In the genomic region with DNA sequence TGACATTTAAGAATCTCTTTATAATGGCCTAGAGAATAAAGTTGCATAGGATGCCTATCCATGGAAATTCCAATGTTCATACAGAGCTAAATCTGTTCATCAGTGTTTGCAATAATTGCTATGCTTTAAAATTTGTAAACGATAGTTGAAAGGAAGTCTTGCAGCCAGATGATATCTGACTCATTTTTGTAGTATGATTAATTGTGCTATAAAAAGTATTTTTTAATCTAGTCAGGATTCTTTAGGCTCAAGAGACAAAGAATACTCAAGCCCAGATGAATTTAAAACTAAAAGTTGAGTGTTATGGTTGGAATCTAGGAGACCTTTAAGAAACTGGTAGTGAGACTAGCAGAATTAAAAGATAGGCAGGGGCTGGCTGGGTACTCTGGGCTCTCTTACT, we compare ENCODE assay signal across 19 cellular contexts. TPM values are rescaled to one million over a fixed set of nuclear protein-coding genes. Genes with fewer than 3 reads are reported as not detected.
A peak's percentile ranks its signal among the peaks of the same experiment; 100 is the strongest.
DNase-seq lines count a peak whose midpoint lies in the region; ATAC-seq, FAIRE-seq and TF ChIP-seq lines count a peak whose summit lies in the region.
"Had no signal": no experiment of that assay in that cellular context is flagged by ENCODE, and none has a peak within 500 bp of the region (broad histone marks: within the 10 kb centered on the region; RNA-seq: fewer than 3 reads in every experiment).

No MANE protein-coding gene starts in this region.

- POLR2A ChIA-PET in endothelial cell of umbilical vein (lab: Charles Lee): no interaction called here

- H3K36me3 ChIP-seq in RWPE2 (ENCODE audit: low read depth) (no peaks in the 10 kb centered on the region), endothelial cell of umbilical vein (ENCODE audit: control insufficient read depth in 2 of 2, extremely low read depth in 1 of 2, insufficient read depth in 2 of 2, low read length in 2 of 2) (no peaks in the 10 kb centered on the region), osteoblast (ENCODE audit: insufficient read depth, low read length) (no peaks in the 10 kb centered on the region)
- H3K36me3 ChIP-seq: BLaER1, lower lobe of right lung had no signal

- ATAC-seq in RWPE2 (ENCODE audit: low read depth) (peak; percentile 65), HG03108 (IDR thresholded peaks at IDR 0.05; ENCODE audit: unreplicated experiment) (no peak), GM19463 (IDR thresholded peaks at IDR 0.05; ENCODE audit: unreplicated experiment) (no peak), GM21737 (IDR thresholded peaks at IDR 0.05; ENCODE audit: unreplicated experiment) (no peak)
- ATAC-seq: activated naive CD8-positive, alpha-beta T cell treated with anti-CD3 and anti-CD28 coated beads, Interleukin-2, amount 50 U/mL, for 24 hours; lower lobe of right lung; naive thymus-derived CD8-positive, alpha-beta T cell had no signal

- TF ChIP-seq CTCF in RWPE2 (IDR thresholded peaks at IDR 0.05; ENCODE audit: poor library complexity, severe bottlenecking) (no peak), endothelial cell of umbilical vein (IDR thresholded peaks at IDR 0.05; ENCODE audit: extremely low read depth in 1 of 2, insufficient read depth in 1 of 2, low read depth in 1 of 2, low read length in 2 of 2) (no peak), osteoblast (IDR thresholded peaks at IDR 0.05; ENCODE audit: extremely low read depth, low read depth, low read length) (no peak)

- no peak for TF ChIP-seq POLR2A in endothelial cell of umbilical vein (IDR thresholded peaks at IDR 0.05; ENCODE audit: low read depth, low read length)

- H4K20me1 ChIP-seq in endothelial cell of umbilical vein (replicated peaks; ENCODE audit: control insufficient read depth, extremely low read depth, insufficient read depth, low read length) (no peaks in the 10 kb centered on the region), osteoblast (ENCODE audit: insufficient read depth, low read length) (no peaks in the 10 kb centered on the region)
- H4K20me1 ChIP-seq: BLaER1 had no signal

- H3K27ac ChIP-seq in RWPE2 (ENCODE audit: poor library complexity, severe bottlenecking): peak overlapping the region; percentile 79
- H3K27ac ChIP-seq in endothelial cell of umbilical vein (ENCODE audit: insufficient read depth, low read depth, low read length): peak overlapping the region; percentile 44
- H3K27ac ChIP-seq in osteoblast (ENCODE audit: low read depth, low read length): peak overlapping the region; percentile 19
- H3K27ac ChIP-seq: BLaER1, lower lobe of right lung had no signal

- dilution Hi-C loops in endothelial cell of umbilical vein (cut with MboI; ENCODE audit: extremely low pct_ligation_motif_present, low sequenced_read_pairs): no loop called here

- H3K9ac ChIP-seq in endothelial cell of umbilical vein (replicated peaks; ENCODE audit: extremely low read depth, insufficient read depth, low read length): peak overlapping the region; percentile 21
- H3K9ac ChIP-seq: BLaER1 had no signal

- H3K9me1 ChIP-seq in endothelial cell of umbilical vein (replicated peaks; ENCODE audit: control insufficient read depth, extremely low read depth, insufficient read depth, low read length): no peaks in the 10 kb centered on the region

- intact Hi-C loops in endothelial cell of umbilical vein (cut with micrococcal nuclease): loop anchor here (1.0 to 10.0 kb wide), 4 partner anchors 52 to 648 kb away; a partner anchor contains a TSS

- H3K9me3 ChIP-seq in RWPE2 (ENCODE audit: severe bottlenecking): no peaks in the 10 kb centered on the region
- H3K9me3 ChIP-seq in endothelial cell of umbilical vein (replicated peaks; ENCODE audit: control insufficient read depth, insufficient read depth, low read length): no peaks in the 10 kb centered on the region
- H3K9me3 ChIP-seq in osteoblast (ENCODE audit: low read depth, low read length): no peaks in the 10 kb centered on the region
- H3K9me3 ChIP-seq: lower lobe of right lung had no signal

- no peak overlapping the region for H3K4me3 ChIP-seq in RWPE2 (ENCODE audit: severe bottlenecking)
- H3K4me3 ChIP-seq in endothelial cell of umbilical vein (replicated peaks in 1 of 3; ENCODE audit: insufficient read depth in 1 of 3, low read depth in 1 of 3, low read length in 3 of 3): no peak overlapping the region
- H3K4me3 ChIP-seq in osteoblast (ENCODE audit: insufficient read depth, low read length): no peak overlapping the region
- H3K4me3 ChIP-seq: BLaER1, lower lobe of right lung had no signal

- H2AFZ ChIP-seq in endothelial cell of umbilical vein (ENCODE audit: low read depth, low read length) (no peak overlapping the region), osteoblast (ENCODE audit: low read length) (no peak overlapping the region)

- H3K4me2 ChIP-seq in endothelial cell of umbilical vein (ENCODE audit: insufficient read depth, low read length): peak overlapping the region; percentile 64
- H3K4me2 ChIP-seq in osteoblast (ENCODE audit: insufficient read depth, low read length): no peak overlapping the region
- H3K4me2 ChIP-seq: BLaER1 had no signal

- CTCF ChIA-PET in endothelial cell of umbilical vein (lab: Charles Lee): no interaction called here

- BruUV-seq in endothelial cell of umbilical vein (replicated peaks; lab: Mats Ljungman, UMichigan): no TSS peak

- peaks cover 34% of the 10 kb centered on the region for H3K4me1 ChIP-seq in RWPE2 (ENCODE audit: insufficient read depth, poor library complexity, severe bottlenecking)
- H3K4me1 ChIP-seq in endothelial cell of umbilical vein (ENCODE audit: control insufficient read depth, extremely low read depth, insufficient read depth, low read length): peaks cover 32% of the 10 kb centered on the region
- H3K4me1 ChIP-seq in osteoblast (ENCODE audit: insufficient read depth, low read length): peaks cover 40% of the 10 kb centered on the region
- H3K4me1 ChIP-seq: BLaER1, lower lobe of right lung had no signal

- no peak for FAIRE-seq in endothelial cell of umbilical vein (lab: Jason Lieb, UNC)
- FAIRE-seq: D721Med, H54, small intestine had no signal

- no peaks in the 10 kb centered on the region for H3K27me3 ChIP-seq in RWPE2 (ENCODE audit: insufficient read depth, poor library complexity, severe bottlenecking)
- H3K27me3 ChIP-seq in endothelial cell of umbilical vein (ENCODE audit: control insufficient read depth in 2 of 2, insufficient read depth in 2 of 2, low read length in 2 of 2): no peaks in the 10 kb centered on the region
- no peaks in the 10 kb centered on the region for H3K27me3 ChIP-seq in osteoblast (ENCODE audit: insufficient read depth, low read length)
- H3K27me3 ChIP-seq: BLaER1 had no signal

- H3K79me2 ChIP-seq in endothelial cell of umbilical vein (ENCODE audit: control insufficient read depth, insufficient read depth, low read length) (no peaks in the 10 kb centered on the region), osteoblast (ENCODE audit: insufficient read depth, low read length) (no peaks in the 10 kb centered on the region)

- DNase-seq in GM03348 (ENCODE audit: low spot score) (peak; percentile 41), RWPE2 (ENCODE audit: low spot score) (no peak), endothelial cell of umbilical vein (ENCODE audit: low read depth, low spot score) (peak; percentile 65), osteoblast (ENCODE audit: insufficient read length, low spot score, missing footprints) (no peak)
- no peak for DNase-seq in central memory CD4-positive, alpha-beta T cell
- DNase-seq: activated CD4-positive, CD25-positive, alpha-beta regulatory T cell; activated naive CD8-positive, alpha-beta T cell treated with anti-CD3 and anti-CD28 coated beads, Interleukin-2, amount 50 U/mL, for 24 hours; glutamatergic neuron; lower lobe of right lung; naive thymus-derived CD8-positive, alpha-beta T cell; SHP77 treated with DMSO at 0.1 percent for 48 hours; small intestine had no signal

TF ChIP-seq in endothelial cell of umbilical vein, 7 proteins besides CTCF, POLR2A, EP300 and RAD21:
- TF ChIP-seq GATA2 (IDR thresholded peaks at IDR 0.05; ENCODE audit: insufficient read depth, insufficient read length, low read depth, low read length) (peak; percentile 41), JUN (IDR thresholded peaks at IDR 0.05; ENCODE audit: borderline replicate concordance, insufficient read depth, insufficient read length, low read depth) (peak; percentile 41), POLR2AphosphoS5 (IDR thresholded peaks at IDR 0.05; ENCODE audit: insufficient read depth, low read depth, low read length) (no peak), MYC (IDR thresholded peaks at IDR 0.05; ENCODE audit: low read depth, low read length) (no peak), EZH2 (IDR thresholded peaks at IDR 0.05; ENCODE audit: borderline replicate concordance, low read depth, low read length, severe bottlenecking) (no peak), FOS (IDR thresholded peaks at IDR 0.05; ENCODE audit: borderline replicate concordance, insufficient read depth, low read length) (peak; percentile 74)
- TF ChIP-seq, protein P1, sequence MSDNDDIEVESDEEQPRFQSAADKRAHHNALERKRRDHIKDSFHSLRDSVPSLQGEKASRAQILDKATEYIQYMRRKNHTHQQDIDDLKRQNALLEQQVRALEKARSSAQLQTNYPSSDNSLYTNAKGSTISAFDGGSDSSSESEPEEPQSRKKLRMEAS (IDR thresholded peaks at IDR 0.05; ENCODE audit: insufficient read depth, insufficient read length): no peak
TF ChIP-seq in endothelial cell of umbilical vein: peak in this region for 3.

RNA-seq across cellular contexts. Expression of a gene that starts 50.5 kb away (rescaled TPM):
- total RNA-seq in endothelial cell of umbilical vein: not detected in 2 replicates
- not detected in 2 replicates for polyA plus RNA-seq in endothelial cell of umbilical vein
- not detected in 2 replicates for polyA plus RNA-seq in endothelial cell of umbilical vein (2011; cell fraction: cytosol; rRNA removed)
- polyA plus RNA-seq in endothelial cell of umbilical vein (2011; cell fraction: nucleus; rRNA removed): 0.04 TPM in 1 of 2 replicates, not detected in the other
- not detected in 2 replicates for polyA plus RNA-seq in endothelial cell of umbilical vein (2012)
- not detected in 2 replicates for polyA minus RNA-seq in endothelial cell of umbilical vein
- polyA minus RNA-seq in endothelial cell of umbilical vein (2011; cell fraction: cytosol; rRNA and poly(A)+ RNA removed): not detected
- polyA minus RNA-seq in endothelial cell of umbilical vein (2011; cell fraction: nucleus; rRNA and poly(A)+ RNA removed): not detected in 2 replicates
- under 0.01 TPM in 1 of 2 replicates, not detected in the other for total RNA-seq in osteoblast
- total RNA-seq: activated T-helper 2 cell treated with anti-CD3 and anti-CD28 coated beads, Interferon-gamma antibody, Interleukin-2, Interleukin-4, amounts not matched to agents 10 μg/mL and 5 μg/mL and 100 μg/mL, durations not matched to agents 14 hours and 24 hours and 36 hours; naive thymus-derived CD8-positive, alpha-beta T cell had no signal
- polyA plus RNA-seq: naive thymus-derived CD8-positive, alpha-beta T cell had no signal

Comparison
In these comparisons a context has a peak if more than half of its experiments do, and no peak if none do; other contexts are left out.
1. DNase-seq: peak in GM03348 (single experiment) and endothelial cell of umbilical vein (single experiment); none in RWPE2 (single experiment), osteoblast (single experiment) and central memory CD4-positive, alpha-beta T cell (single experiment).
2. H3K27ac ChIP-seq: peak in every context shown above with its lines; median percentile 79 in RWPE2; 44 in endothelial cell of umbilical vein; 19 in osteoblast.